Comparison of ENCODE assay signal across 26 cellular contexts in genomic region chr2:191888400-191889166, GRCh38. TPM values are rescaled to one million over a fixed set of nuclear protein-coding genes. Genes with fewer than 3 reads are reported as not detected.
DNase-seq lines count a peak whose midpoint lies in the region; ATAC-seq, FAIRE-seq and TF ChIP-seq lines count a peak whose summit lies in the region.
"Had no signal": no experiment of that assay in that cellular context is flagged by ENCODE, and none has a peak within 500 bp of the region (broad histone marks: within the 10 kb centered on the region; RNA-seq: fewer than 3 reads in every experiment).

No MANE protein-coding gene starts in this region.

- ATAC-seq in HepG2 (no peak), right lobe of liver (no peak), PC-3 (peak; percentile 38; the same call in 1 of the 2 replicates)
- ATAC-seq: GM12878 had no signal

- TF ChIP-seq CTCF in HepG2 (CRISPR knock-in tag; IDR thresholded peaks at IDR 0.05) (no peak), right lobe of liver (IDR thresholded peaks at IDR 0.05) (no peak), PC-3 (conservative IDR thresholded peaks at IDR 0.05; ENCODE audit: low read depth, low read length) (no peak), neural cell (IDR thresholded peaks at IDR 0.05; ENCODE audit: poor library complexity, severe bottlenecking) (no peak)

- in situ Hi-C loops in HepG2 (cut with HindIII; ENCODE audit: extremely low pct_ligation_motif_present, low pct_unique_long_range_greater_than_20kb): no loop called here

- H3K79me2 ChIP-seq in HepG2 (ENCODE audit: insufficient read depth, low read length): no peaks in the 10 kb centered on the region
- H3K79me2 ChIP-seq in PC-3 (ENCODE audit: low read length): no peaks in the 10 kb centered on the region
- H3K79me2 ChIP-seq in neural cell (replicated peaks; ENCODE audit: insufficient read depth, low read length): no peaks in the 10 kb centered on the region

- POLR2A ChIA-PET in HepG2 (lab: Yijun Ruan, JAX) (no interaction called here), PC-3 (lab: Charles Lee; ENCODE audit: unreplicated experiment) (no interaction called here)

- H3K9me2 ChIP-seq in PC-3 (replicated peaks; ENCODE audit: low read length): no peaks in the 10 kb centered on the region
- H3K9me2 ChIP-seq in neural cell (ENCODE audit: insufficient read depth, low read length): no peaks in the 10 kb centered on the region

- H4K20me1 ChIP-seq in HepG2 (ENCODE audit: insufficient read depth, low read length) (no peaks in the 10 kb centered on the region), PC-3 (ENCODE audit: low read length) (no peaks in the 10 kb centered on the region), neural cell (ENCODE audit: insufficient read depth) (no peaks in the 10 kb centered on the region)
- H4K20me1 ChIP-seq: BLaER1 had no signal

- no peak for FAIRE-seq in HepG2 (lab: Jason Lieb, UNC)
- FAIRE-seq: A204.1, GM12878, GM12892, GM18507 had no signal

- H3K27me3 ChIP-seq in HepG2 (ENCODE audit: control insufficient read depth in 1 of 2, insufficient read depth in 2 of 2, low read length in 2 of 2): no peaks in the 10 kb centered on the region
- H3K27me3 ChIP-seq in right lobe of liver: no peaks in the 10 kb centered on the region
- no peaks in the 10 kb centered on the region for H3K27me3 ChIP-seq in PC-3 (ENCODE audit: low read length)
- no peaks in the 10 kb centered on the region for H3K27me3 ChIP-seq in neural cell (ENCODE audit: insufficient read depth, low read depth, low read length)
- H3K27me3 ChIP-seq: BE2C, BLaER1 had no signal

- H3K4me1 ChIP-seq in HepG2 (ENCODE audit: insufficient read depth, low read length) (peaks cover 24% of the 10 kb centered on the region), right lobe of liver (no peaks in the 10 kb centered on the region), PC-3 (ENCODE audit: insufficient read depth, low read length) (0 out of 2 replicates have a peak, but pooled peaks cover 5% of the 10 kb centered on the region)
- H3K4me1 ChIP-seq: BE2C, BLaER1 had no signal

- CTCF ChIA-PET in HepG2 (lab: Yijun Ruan, JAX; ENCODE audit: low intra/inter-chr PET ratio, low total read pairs): no interaction called here
- CTCF ChIA-PET in PC-3 (lab: Charles Lee): no interaction called here

- no peaks in the 10 kb centered on the region for H3F3A ChIP-seq in PC-3 (ENCODE audit: low read length, unreplicated experiment)
- H3F3A ChIP-seq in neural cell (ENCODE audit: insufficient read depth, low read length, poor library complexity, severe bottlenecking): no peaks in the 10 kb centered on the region

- H3K9me3 ChIP-seq in HepG2 (ENCODE audit: low read length) (no peaks in the 10 kb centered on the region), right lobe of liver (no peaks in the 10 kb centered on the region), PC-3 (ENCODE audit: low read length) (0 out of 2 replicates have a peak, but pooled peaks cover 6% of the 10 kb centered on the region), neural cell (ENCODE audit: low read length) (no peaks in the 10 kb centered on the region)
- H3K9me3 ChIP-seq: BE2C, BLaER1 had no signal

- H3K27ac ChIP-seq in HepG2 (ENCODE audit: extremely low read length, insufficient read depth, low read length) (no peak overlapping the region), right lobe of liver (no peak overlapping the region), PC-3 (ENCODE audit: low read length) (no peak overlapping the region), neural cell (ENCODE audit: low read length) (peak overlapping the region; percentile 65)
- H3K27ac ChIP-seq: BLaER1 had no signal

- TF ChIP-seq POLR2A in HepG2 (IDR thresholded peaks at IDR 0.05; ENCODE audit: insufficient read depth in 1 of 2, low read depth in 2 of 2, low read length in 2 of 2) (no peak), right lobe of liver (IDR thresholded peaks at IDR 0.05) (no peak)

- WGBS in HepG2 (ENCODE audit: low lambda C conversion rate): 59% methylated on average over 3 of the region's 3 CpGs
- WGBS in right lobe of liver (ENCODE audit: insufficient coverage, low coverage, low lambda C conversion rate, missing lambda C conversion rate): 69% methylated on average over 3 of the region's 3 CpGs

- H3K9ac ChIP-seq in HepG2 (ENCODE audit: insufficient read depth, low read depth, low read length) (no peak overlapping the region), PC-3 (ENCODE audit: low read length) (no peak overlapping the region), neural cell (ENCODE audit: low read length) (no peak overlapping the region)
- H3K9ac ChIP-seq: BLaER1 had no signal

- H2AFZ ChIP-seq in HepG2 (ENCODE audit: low read length): no peak overlapping the region
- no peak overlapping the region for H2AFZ ChIP-seq in PC-3 (ENCODE audit: low read length)
- peak overlapping the region; percentile 63 for H2AFZ ChIP-seq in neural cell (ENCODE audit: low read depth, low read length)

- no TSS peak for BruUV-seq in HepG2 (replicated peaks; lab: Mats Ljungman, UMichigan)
- BruUV-seq in PC-3 (replicated peaks; lab: Mats Ljungman, UMichigan): no TSS peak

- TF ChIP-seq RAD21 in HepG2 (CRISPR knock-in tag; IDR thresholded peaks at IDR 0.05) (no peak), neural cell (conservative IDR thresholded peaks at IDR 0.05) (no peak)

- H3K4me2 ChIP-seq in HepG2 (ENCODE audit: low read depth, low read length) (no peak overlapping the region), PC-3 (ENCODE audit: low read length) (no peak overlapping the region), neural cell (ENCODE audit: low read length) (no peak overlapping the region)
- H3K4me2 ChIP-seq: BLaER1 had no signal

- intact Hi-C loops in HepG2 (cut with micrococcal nuclease; ENCODE audit: unreplicated experiment) (no loop called here), right lobe of liver (cut with DNase I) (no loop called here), PC-3 (cut with micrococcal nuclease) (no loop called here)

- H3K36me3 ChIP-seq in HepG2 (replicated peaks in 1 of 2; ENCODE audit: control insufficient read depth in 1 of 2, insufficient read depth in 2 of 2, low read length in 2 of 2) (no peaks in the 10 kb centered on the region), right lobe of liver (no peaks in the 10 kb centered on the region), PC-3 (ENCODE audit: low read depth, low read length) (no peaks in the 10 kb centered on the region), neural cell (ENCODE audit: insufficient read depth, low read length) (no peaks in the 10 kb centered on the region)
- H3K36me3 ChIP-seq: BE2C, BLaER1 had no signal

- DNase-seq in HepG2 (ENCODE audit: low spot score) (no peak), right lobe of liver (no peak), PC-3 (no peak)
- DNase-seq in activated effector memory CD4-positive, alpha-beta T cell treated with Interleukin-2 at 50 U/mL for 16 hours: no peak
- no peak for DNase-seq in activated naive CD4-positive, alpha-beta T cell treated with anti-CD3 and anti-CD28 coated beads, Interleukin-2, amount 50 U/mL, for 16 hours
- DNase-seq: 8988T; ACHN; BE2C; C1 segment of cervical spinal cord; CD4-positive, alpha-beta memory T cell; CD4-positive, CD25-positive, alpha-beta regulatory T cell; CD8-positive, alpha-beta memory T cell; COR-L47; DMS 273 treated with DMSO at 0.1 percent for 48 hours; DMS153; DMS53; DMS79; DND-41; EL; GDM1 had no signal

- H3K4me3 ChIP-seq in HepG2 (replicated peaks in 1 of 3; ENCODE audit: insufficient read depth in 1 of 3, low read depth in 2 of 3, low read length in 3 of 3) (no peak overlapping the region), right lobe of liver (no peak overlapping the region), PC-3 (ENCODE audit: low read length) (no peak overlapping the region), neural cell (ENCODE audit: low read length) (no peak overlapping the region)
- H3K4me3 ChIP-seq: BLaER1, GM12878 had no signal

- TF ChIP-seq EP300 in HepG2 (IDR thresholded peaks at IDR 0.05; ENCODE audit: low read depth in 2 of 2, low read length in 2 of 2) (no peak), HepG2 (CRISPR knock-in tag; IDR thresholded peaks at IDR 0.05; ENCODE audit: borderline replicate concordance) (no peak), neural cell (conservative IDR thresholded peaks at IDR 0.05; ENCODE audit: poor library complexity, severe bottlenecking) (peak; percentile 78)

TF ChIP-seq in neural cell, 6 proteins besides CTCF, POLR2A, EP300 and RAD21 (continues in another document):
- TF ChIP-seq EZH2 (IDR thresholded peaks at IDR 0.05; ENCODE audit: borderline replicate concordance, insufficient read depth, low read length, poor library complexity, severe bottlenecking) (no peak), MXI1 (conservative IDR thresholded peaks at IDR 0.05; ENCODE audit: poor library complexity, severe bottlenecking) (no peak), TAF1 (IDR thresholded peaks at IDR 0.05; ENCODE audit: low read depth) (no peak)

RNA-seq across cellular contexts. Expression of gene CAVIN2, which starts 41.7 kb away (rescaled TPM):
- total RNA-seq in HepG2 (2016; rRNA removed; fragmentation: Illumina TruSeq; extraction: Trizol): 7.6 and 11.2 TPM in 2 replicates
- 0.97 and 1.1 TPM in 2 replicates for total RNA-seq in HepG2 (2016; cell fraction: cytosol; rRNA removed; fragmentation: Illumina TruSeq; extraction: Trizol; ENCODE audit: low read depth)
- 8.2 and 10.1 TPM in 2 replicates for total RNA-seq in HepG2 (2016; cell fraction: insoluble cytoplasmic fraction; rRNA removed; fragmentation: Illumina TruSeq; extraction: Trizol)
- total RNA-seq in HepG2 (2016; cell fraction: membrane; rRNA removed; fragmentation: Illumina TruSeq; extraction: Trizol): 3.2 and 3.5 TPM in 2 replicates
- 5.9 and 6.7 TPM in 2 replicates for total RNA-seq in HepG2 (2016; cell fraction: nucleus; rRNA removed; fragmentation: Illumina TruSeq; extraction: Trizol)
- 28.1 and 38.8 TPM in 2 replicates for polyA plus RNA-seq in HepG2 (2011; rRNA removed)
- 23.7 and 37.4 TPM in 2 replicates for polyA plus RNA-seq in HepG2 (2011; cell fraction: cytosol; rRNA removed)
- polyA plus RNA-seq in HepG2 (2011; cell fraction: nucleus; rRNA removed): 11.3 and 13.2 TPM in 2 replicates
- 8.9 and 16.7 TPM in 2 replicates for polyA plus RNA-seq in HepG2 (2012)
- polyA plus RNA-seq in HepG2 (2016; cell fraction: cytosol; fragmentation: Illumina TruSeq; extraction: Trizol; ENCODE audit: low read depth): 0.40 and 0.45 TPM in 2 replicates
- polyA plus RNA-seq in HepG2 (2016; cell fraction: insoluble cytoplasmic fraction; fragmentation: Illumina TruSeq; extraction: Trizol; ENCODE audit: low read depth): 10.7 and 12.0 TPM in 2 replicates
- 0.98 and 1.5 TPM in 2 replicates for polyA plus RNA-seq in HepG2 (2016; cell fraction: membrane; fragmentation: Illumina TruSeq; extraction: Trizol; ENCODE audit: low read depth)
- polyA plus RNA-seq in HepG2 (2016; cell fraction: nucleus; fragmentation: Illumina TruSeq; extraction: Trizol; ENCODE audit: insufficient read depth, low read depth): 5.7 and 6.3 TPM in 2 replicates
- 0.35 and 65.9 TPM in 2 replicates for polyA minus RNA-seq in HepG2 (2011; rRNA and poly(A)+ RNA removed; ENCODE audit: low replicate concordance)
- 29.7 and 43.4 TPM in 2 replicates for polyA minus RNA-seq in HepG2 (2011; cell fraction: cytosol; rRNA and poly(A)+ RNA removed)
- polyA minus RNA-seq in HepG2 (2011; cell fraction: nucleus; rRNA and poly(A)+ RNA removed): 25.8 and 27.7 TPM in 2 replicates
- total RNA-seq in right lobe of liver: 10 to 100 TPM in 3 of 6 experiments, 1 to 10 TPM in 3; 6.8 to 17.5 (median 9.6) TPM
- total RNA-seq in PC-3 (2014; rRNA removed): 0.07 TPM in 1 of 2 replicates, not detected in the other
- polyA plus RNA-seq in neural cell: not detected in 2 replicates
- polyA minus RNA-seq in neural cell: not detected in 2 replicates
- total RNA-seq: CD4-positive, alpha-beta memory T cell; CD8-positive, alpha-beta memory T cell; GM12878 had no signal
- polyA plus RNA-seq: CD4-positive, CD25-positive, alpha-beta regulatory T cell; CD8-positive, alpha-beta memory T cell; GM12878 had no signal
